In genomic region chr1:108828074-108828961, GRCh38 we compare ENCODE assay signal across 8 cellular contexts. TPM values are rescaled to one million over a fixed set of nuclear protein-coding genes. Genes with fewer than 3 reads are reported as not detected.
DNase-seq lines count a peak whose midpoint lies in the region; ATAC-seq, FAIRE-seq and TF ChIP-seq lines count a peak whose summit lies in the region.

No MANE protein-coding gene starts in this region.

- peak; percentile 77 for ATAC-seq in GM19463 (IDR thresholded peaks at IDR 0.05; ENCODE audit: unreplicated experiment)
- peak; percentile 96 for ATAC-seq in GM12878
- ATAC-seq in HG03097 (IDR thresholded peaks at IDR 0.05; ENCODE audit: low FRiP score, unreplicated experiment): no peak

- no peak for TF ChIP-seq EP300 in GM12878 (IDR thresholded peaks at IDR 0.05; ENCODE audit: borderline replicate concordance in 1 of 2, control insufficient read depth in 1 of 2, low read depth in 2 of 2, low read length in 2 of 2)

- CTCF ChIA-PET in GM12878 (lab: Yijun Ruan, JAX): interaction anchor here (0.6 to 9.1 kb wide), 45 partner anchors 8 to 705 kb away, joined by 3 to 323 read pairs (median 4); partner anchors contain the start of genes PRPF38B and TAF13

- in situ Hi-C loops in GM12878 (cut with MboI): no loop called here

- 16% methylated on average over 12 of the region's 12 CpGs for WGBS in GM12878 (ENCODE audit: insufficient coverage, insufficient replicate concordance, low lambda C conversion rate, missing lambda C conversion rate)

- no peaks in the 10 kb centered on the region for H4K20me1 ChIP-seq in GM12878 (ENCODE audit: control insufficient read depth, insufficient read depth)

- H3K9me3 ChIP-seq in GM12878 (replicated peaks; ENCODE audit: control insufficient read depth, insufficient read depth, low read length): no peaks in the 10 kb centered on the region

- H3K36me3 ChIP-seq in GM12878 (ENCODE audit: control insufficient read depth in 2 of 2, insufficient read depth in 2 of 2, low read length in 1 of 2): no peaks in the 10 kb centered on the region

- H3K4me3 ChIP-seq in AG09309 (ENCODE audit: control insufficient read depth, low read depth, low read length): no peak overlapping the region
- no peak overlapping the region for H3K4me3 ChIP-seq in GM12878
- H3K4me3 ChIP-seq in skeletal muscle cell (ENCODE audit: low read depth, low read length): peak overlapping the region; percentile 8

- H3K79me2 ChIP-seq in GM12878 (ENCODE audit: control insufficient read depth, insufficient read depth, low read length): no peaks in the 10 kb centered on the region

- no peak overlapping the region for H3K4me2 ChIP-seq in GM12878 (ENCODE audit: control insufficient read depth, insufficient read depth)

- TF ChIP-seq RAD21 in GM12878 (IDR thresholded peaks at IDR 0.05; ENCODE audit: insufficient read depth, low read depth, low read length): peak; percentile 67

- no peak overlapping the region for H3K27ac ChIP-seq in GM12878 (ENCODE audit: control insufficient read depth, insufficient read depth)

- RAD21 ChIA-PET in GM12878 (lab: Charles Lee; ENCODE audit: unreplicated experiment): interaction anchor here (0.7 to 6.7 kb wide), 13 partner anchors 9 to 284 kb away, joined by 3 to 92 read pairs (median 3); a partner anchor contains a TSS

- H2AFZ ChIP-seq in GM12878 (ENCODE audit: control insufficient read depth, low read depth, low read length): peak overlapping the region; percentile 68

- POLR2A ChIA-PET in GM12878 (lab: Charles Lee): interaction anchor here (0.6 to 1.2 kb wide), 2 partner anchors 36 to 68 kb away, joined by 3 to 7 read pairs; no protein-coding TSS in a partner anchor

- BruUV-seq in GM12878 (replicated peaks; lab: Mats Ljungman, UMichigan): no TSS peak

- FAIRE-seq in GM12878 (lab: Jason Lieb, UNC): peak; percentile 84

- H3K27me3 ChIP-seq in GM12878 (replicated peaks in 1 of 2; ENCODE audit: control insufficient read depth in 2 of 2, insufficient read depth in 2 of 2, low read length in 1 of 2): no peaks in the 10 kb centered on the region

- no peaks in the 10 kb centered on the region for H3K4me1 ChIP-seq in GM12878 (ENCODE audit: control insufficient read depth, insufficient read depth, low read length)

- peak; percentile 70 for TF ChIP-seq CTCF in AG09309 (IDR thresholded peaks at IDR 0.05; ENCODE audit: control insufficient read depth, insufficient read depth, low read depth, low read length, missing control alignments)
- peak; percentile 67 to 78 (median 71) for TF ChIP-seq CTCF in GM12878 (IDR thresholded peaks at IDR 0.05 in 2 of 3, conservative IDR thresholded peaks at IDR 0.05 in 1 of 3; ENCODE audit: control insufficient read depth in 2 of 3, extremely low read depth in 1 of 3, insufficient read depth in 1 of 3, low read depth in 3 of 3, low read length in 3 of 3)

- no peak for TF ChIP-seq POLR2A in GM12878 (IDR thresholded peaks at IDR 0.05; ENCODE audit: low read depth, low read length)

- SMC1A ChIA-PET in GM12878 (lab: Charles Lee; ENCODE audit: uncharacterized antibody, unreplicated experiment): interaction anchor here (0.6 to 7.0 kb wide), 28 partner anchors 9 to 283 kb away, joined by 3 to 118 read pairs (median 4); a partner anchor contains a TSS

- no peak overlapping the region for H3K9ac ChIP-seq in GM12878 (ENCODE audit: control insufficient read depth, insufficient read depth, low read length)

- DNase-seq in AG09309 (ENCODE audit: low read depth): peak; percentile 53
- peak; percentile 70 for DNase-seq in NCI-H1694 (lab: John Stamatoyannopoulos, UW)
- peak; percentile 84 for DNase-seq in T1000 (lab: John Stamatoyannopoulos, UW)
- DNase-seq in GM12878 (ENCODE audit: low read depth, low spot score): peak; percentile 15
- peak in 49 of 51 donors; percentile 13 to 82 (median 54) for DNase-seq in hypothalamus (lab: John Stamatoyannopoulos, UW)
- DNase-seq in skeletal muscle cell (ENCODE audit: low read depth): peak; percentile 94

- intact Hi-C loops in GM12878 (cut with micrococcal nuclease; ENCODE audit: unreplicated experiment): loop anchor here (1.0 to 5.0 kb wide), 3 partner anchors 49 to 284 kb away; partner anchors contain the start of gene GPSM2

TF ChIP-seq in GM12878, 131 proteins besides CTCF, POLR2A, EP300 and RAD21 (continues in another document):
- TF ChIP-seq HDAC2 (IDR thresholded peaks at IDR 0.05) (no peak), YY1 (IDR thresholded peaks at IDR 0.05; ENCODE audit: low read depth, low read length) (peak; percentile 63; the same call in 1 of the 2 replicates), SMC3 (IDR thresholded peaks at IDR 0.05; ENCODE audit: borderline replicate concordance, low read length) (peak; percentile 93), CHD4 (IDR thresholded peaks at IDR 0.05) (no peak), MTA3 (IDR thresholded peaks at IDR 0.05; ENCODE audit: borderline replicate concordance, low read length) (no peak), ZBTB33 (IDR thresholded peaks at IDR 0.05) (no peak)
- TF ChIP-seq, protein P1, sequence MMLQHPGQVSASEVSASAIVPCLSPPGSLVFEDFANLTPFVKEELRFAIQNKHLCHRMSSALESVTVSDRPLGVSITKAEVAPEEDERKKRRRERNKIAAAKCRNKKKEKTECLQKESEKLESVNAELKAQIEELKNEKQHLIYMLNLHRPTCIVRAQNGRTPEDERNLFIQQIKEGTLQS (IDR thresholded peaks at IDR 0.05; ENCODE audit: borderline replicate concordance, extremely low read depth, low read depth, low read length): 0 out of 2 replicates have a peak, but pooled peaks have one; percentile 19

RNA-seq across cellular contexts. Expression of gene AKNAD1, which starts 28.6 kb away (rescaled TPM):
- total RNA-seq in GM12878 (2013; cell fraction: nucleolus; rRNA removed): not detected in 2 replicates
- total RNA-seq in GM12878 (2014; rRNA removed) (0.33 TPM in 1 of 2 replicates, not detected in the other), GM12878 (2014; rRNA removed; fragmentation: Illumina TruSeq; extraction: Trizol) (not detected in 2 replicates), GM12878 (2021) (not detected in 2 replicates)
- not detected for polyA plus RNA-seq in GM12878 (2011; ENCODE audit: low read depth)
- polyA plus RNA-seq in GM12878 (2011; rRNA removed) (not detected in 2 replicates), GM12878 (2014; fragmentation: Illumina TruSeq; extraction: Trizol) (0.10 and 1.4 TPM in 2 replicates), GM12878 (2014; fragmentation: Nextera tagmentation; extraction: Ambion mirVana) (under 1 TPM; 0.05 to 0.13 TPM), GM12878 (2014; rRNA removed) (0.11 TPM in 1 of 2 replicates, not detected in the other), GM12878 (2016; fragmentation: Nextera tagmentation; extraction: Ambion mirVana) (not detected)
- not detected in 2 replicates for polyA plus RNA-seq in GM12878 (2011; cell fraction: cytosol; rRNA removed)
- polyA plus RNA-seq in GM12878 (2011; cell fraction: nucleus; rRNA removed): not detected in 2 replicates
- not detected in 2 replicates for polyA plus RNA-seq in GM12878 (2012)
- polyA minus RNA-seq in GM12878 (2011; rRNA and poly(A)+ RNA removed): not detected in 2 replicates
- not detected in 2 replicates for polyA minus RNA-seq in GM12878 (2011; cell fraction: cytosol; rRNA and poly(A)+ RNA removed)
- not detected in 2 replicates for polyA minus RNA-seq in GM12878 (2011; cell fraction: nucleus; rRNA and poly(A)+ RNA removed)

RNA-seq across cellular contexts. Expression of gene GPSM2, which starts 48.5 kb away (rescaled TPM):
- 16.1 and 18.2 TPM in 2 replicates for total RNA-seq in GM12878 (2013; cell fraction: nucleolus; rRNA removed)
- total RNA-seq in GM12878 (2014; rRNA removed): 19.1 and 19.6 TPM in 2 replicates
- total RNA-seq in GM12878 (2014; rRNA removed; fragmentation: Illumina TruSeq; extraction: Trizol): 21.2 and 23.0 TPM in 2 replicates
- 14.8 and 19.2 TPM in 2 replicates for total RNA-seq in GM12878 (2021)
- polyA plus RNA-seq in GM12878 (2011; ENCODE audit: low read depth): 6.1 TPM
- polyA plus RNA-seq in GM12878 (2011; rRNA removed): 16.1 and 25.7 TPM in 2 replicates
- 7.6 and 9.5 TPM in 2 replicates for polyA plus RNA-seq in GM12878 (2011; cell fraction: cytosol; rRNA removed)
- 5.8 and 6.2 TPM in 2 replicates for polyA plus RNA-seq in GM12878 (2011; cell fraction: nucleus; rRNA removed)
- 5.9 and 7.6 TPM in 2 replicates for polyA plus RNA-seq in GM12878 (2012)
- 19.7 and 23.2 TPM in 2 replicates for polyA plus RNA-seq in GM12878 (2014; fragmentation: Illumina TruSeq; extraction: Trizol)
- polyA plus RNA-seq in GM12878 (2014; fragmentation: Nextera tagmentation; extraction: Ambion mirVana): 1 to 10 TPM; 3.5 to 4.5 TPM
- polyA plus RNA-seq in GM12878 (2014; rRNA removed): 10.5 and 11.8 TPM in 2 replicates
- polyA plus RNA-seq in GM12878 (2016; fragmentation: Nextera tagmentation; extraction: Ambion mirVana): 10 to 100 TPM; 20.5 to 21.2 TPM
- 13.9 and 17.3 TPM in 2 replicates for polyA minus RNA-seq in GM12878 (2011; rRNA and poly(A)+ RNA removed)
- polyA minus RNA-seq in GM12878 (2011; cell fraction: cytosol; rRNA and poly(A)+ RNA removed): 7.6 and 14.1 TPM in 2 replicates
- polyA minus RNA-seq in GM12878 (2011; cell fraction: nucleus; rRNA and poly(A)+ RNA removed): 2.8 and 7.9 TPM in 2 replicates

Comparison
In these comparisons a context has a peak if more than half of its experiments do, and no peak if none do; other contexts are left out.
1. DNase-seq: peak in every context shown above with its lines; median percentile 94 in skeletal muscle cell; 84 in T1000; 70 in NCI-H1694; 54 in hypothalamus; 53 in AG09309; 15 in GM12878.